ENCODE assay signal across 18 cellular contexts in the genomic region with DNA sequence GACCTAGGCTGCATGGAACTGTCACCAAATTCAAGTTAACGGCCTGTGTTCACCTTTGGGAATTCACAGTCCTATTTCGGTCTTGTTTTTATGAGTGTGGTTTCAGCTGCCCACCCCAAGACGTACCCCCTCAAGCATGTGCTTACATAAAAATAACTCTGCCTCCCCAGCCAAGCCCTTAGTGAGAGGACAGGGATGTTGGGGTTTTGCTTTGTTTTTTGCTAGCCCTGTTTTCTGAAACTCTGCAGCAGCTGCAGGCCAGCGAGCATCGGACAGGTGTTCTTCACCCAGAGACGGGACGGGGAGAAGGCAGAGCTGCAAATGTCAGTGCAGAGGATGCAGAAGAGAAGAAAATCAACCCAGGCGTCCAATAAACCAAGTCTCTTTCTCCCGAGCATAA. TPM values are rescaled to one million over a fixed set of nuclear protein-coding genes. Genes with fewer than 3 reads are reported as not detected.
"Had no signal": no experiment of that assay in that cellular context is flagged by ENCODE, and none has a peak within 500 bp of the region (broad histone marks: within the 10 kb centered on the region; RNA-seq: fewer than 3 reads in every experiment).

No MANE protein-coding gene starts in this region.

- H3K36me3 Mint-ChIP-seq: activated CD8-positive, alpha-beta memory T cell treated with anti-CD3 and anti-CD28 coated beads, Interleukin-2, amount 10 ng/mL, durations not matched to agents 7 days and 5 days; activated naive CD8-positive, alpha-beta T cell; immature natural killer cell; natural killer cell had no signal

- H3K27me3 ChIP-seq: ovary had no signal

- H3K27ac Mint-ChIP-seq: activated CD8-positive, alpha-beta memory T cell treated with anti-CD3 and anti-CD28 coated beads, Interleukin-2, amount 10 ng/mL, durations not matched to agents 7 days and 5 days; activated naive CD8-positive, alpha-beta T cell; activated T-cell treated with anti-CD3 and anti-CD28 coated beads, Interleukin-2, amount 50 U/mL, for 24 hours; immature natural killer cell; natural killer cell had no signal

- H3K9me3 Mint-ChIP-seq: activated T-cell treated with anti-CD3 and anti-CD28 coated beads, Interleukin-2, amount 50 U/mL, for 24 hours; central memory CD8-positive, alpha-beta T cell; immature natural killer cell; natural killer cell had no signal

- H3K27me3 Mint-ChIP-seq: activated naive CD8-positive, alpha-beta T cell; activated T-cell treated with anti-CD3 and anti-CD28 coated beads, Interleukin-2, amount 50 U/mL, for 24 hours had no signal

- H3K27ac ChIP-seq: lower lobe of right lung, ovary had no signal

- DNase-seq: activated CD4-positive, alpha-beta T cell treated with anti-CD3 and anti-CD28 coated beads, Interleukin-2, amount 50 U/mL, for 4 hours; activated CD8-positive, alpha-beta memory T cell treated with anti-CD3 and anti-CD28 coated beads, Interleukin-2, amount 10 ng/mL, durations not matched to agents 7 days and 5 days; activated effector memory CD4-positive, alpha-beta T cell treated with Interleukin-2 at 50 U/mL for 16 hours; activated T-cell treated with anti-CD3 and anti-CD28 coated beads, Interleukin-2, amount 50 U/mL, for 24 hours; amygdala; erythroblast; immature natural killer cell; midbrain; natural killer cell; stimulated activated CD4-positive, alpha-beta T cell treated with anti-CD3 and anti-CD28 coated beads, Interleukin-15, amount 100 ng/mL, for 24 hours; stimulated activated CD4-positive, alpha-beta T cell treated with anti-CD3 and anti-CD28 coated beads, Interleukin-4, amount 100 ng/mL, for 24 hours; trophoblast cell had no signal

- H3K36me3 ChIP-seq: lower lobe of right lung, ovary had no signal

- H3K9me3 ChIP-seq: lower lobe of right lung, ovary had no signal

- H3K4me3 Mint-ChIP-seq: activated CD8-positive, alpha-beta memory T cell treated with anti-CD3 and anti-CD28 coated beads, Interleukin-2, amount 10 ng/mL, durations not matched to agents 7 days and 5 days; activated naive CD8-positive, alpha-beta T cell; activated T-cell treated with anti-CD3 and anti-CD28 coated beads, Interleukin-2, amount 50 U/mL, for 24 hours; brain; central memory CD8-positive, alpha-beta T cell; immature natural killer cell; natural killer cell had no signal

- H3K4me1 Mint-ChIP-seq: activated CD8-positive, alpha-beta memory T cell treated with anti-CD3 and anti-CD28 coated beads, Interleukin-2, amount 10 ng/mL, durations not matched to agents 7 days and 5 days; central memory CD8-positive, alpha-beta T cell had no signal

- H3K4me3 ChIP-seq: lower lobe of right lung, ovary had no signal

RNA-seq across cellular contexts. Expression of a gene that starts 13.5 kb away (rescaled TPM):
- total RNA-seq: T-helper 2 cell treated with Interferon-gamma antibody and Interleukin-4, amounts not matched to agents 100 ng/mL and 5 ng/mL, for 36 hours had no signal
